Comparison of ENCODE assay signal across 14 cellular contexts in genomic region chr13:110327036-110327790, GRCh38. TPM values are rescaled to one million over a fixed set of nuclear protein-coding genes. Genes with fewer than 3 reads are reported as not detected.
DNase-seq lines count a peak whose midpoint lies in the region; ATAC-seq and FAIRE-seq lines count a peak whose summit lies in the region.
"Had no signal": no experiment of that assay in that cellular context is flagged by ENCODE, and none has a peak within 500 bp of the region (broad histone marks: within the 10 kb centered on the region; RNA-seq: fewer than 3 reads in every experiment).

No MANE protein-coding gene starts in this region.

- no peaks in the 10 kb centered on the region for H3K9me3 Mint-ChIP-seq in stimulated activated naive CD8-positive, alpha-beta T cell treated with anti-CD3 and anti-CD28 coated beads, Interleukin-15, amount 100 ng/mL, for 72 hours
- H3K9me3 Mint-ChIP-seq in naive thymus-derived CD4-positive, alpha-beta T cell: no peaks in the 10 kb centered on the region
- H3K9me3 Mint-ChIP-seq: activated T-cell treated with anti-CD3 and anti-CD28 coated beads, Interleukin-2, amount 50 U/mL, for 72 hours had no signal

- peak overlapping the region; percentile 48 to 75 for H3K27ac Mint-ChIP-seq in stimulated activated naive CD8-positive, alpha-beta T cell treated with anti-CD3 and anti-CD28 coated beads, Interleukin-15, amount 100 ng/mL, for 72 hours
- H3K27ac Mint-ChIP-seq in naive thymus-derived CD4-positive, alpha-beta T cell: no peak overlapping the region
- H3K27ac Mint-ChIP-seq: activated T-cell treated with anti-CD3 and anti-CD28 coated beads, Interleukin-2, amount 50 U/mL, for 72 hours had no signal

- H3K4me1 ChIP-seq in muscle layer of colon (ENCODE audit: insufficient read depth, low read length) (peaks cover 99% of the 10 kb centered on the region), aorta (ENCODE audit: control insufficient read depth in 1 of 2, insufficient read depth in 2 of 2, low read length in 2 of 2) (peaks cover 7 to 15% of the 10 kb centered on the region in 2 donors)
- no peaks in the 10 kb centered on the region for H3K4me1 ChIP-seq in naive thymus-derived CD4-positive, alpha-beta T cell (ENCODE audit: control insufficient read depth in 2 of 2, insufficient read depth in 2 of 2, low read length in 2 of 2)
- H3K4me1 ChIP-seq: colonic mucosa had no signal

- ATAC-seq in stimulated activated naive CD8-positive, alpha-beta T cell treated with anti-CD3 and anti-CD28 coated beads, Interleukin-15, amount 100 ng/mL, for 72 hours: no peak
- no peak for ATAC-seq in stimulated activated naive CD8-positive, alpha-beta T cell treated with anti-CD3 and anti-CD28 coated beads, Interleukin-15, Interleukin-2, amounts not matched to agents 100 U/mL and 50 U/mL, for 24 hours
- ATAC-seq in aorta (ENCODE audit: low FRiP score) (no peak), GM18520 (IDR thresholded peaks at IDR 0.05; ENCODE audit: unreplicated experiment) (no peak)
- no peak for ATAC-seq in naive thymus-derived CD4-positive, alpha-beta T cell
- ATAC-seq: activated T-cell treated with anti-CD3 and anti-CD28 coated beads, Interleukin-2, amount 50 U/mL, for 72 hours had no signal

- DNase-seq in stimulated activated naive CD8-positive, alpha-beta T cell treated with anti-CD3 and anti-CD28 coated beads, Interleukin-15, amount 100 ng/mL, for 72 hours: no peak
- no peak for DNase-seq in stimulated activated naive CD8-positive, alpha-beta T cell treated with anti-CD3 and anti-CD28 coated beads, Interleukin-15, Interleukin-2, amounts not matched to agents 100 U/mL and 50 U/mL, for 24 hours
- DNase-seq in aorta (no peak), middle frontal gyrus (ENCODE audit: extremely low spot score, low spot score) (no peak)
- DNase-seq in naive thymus-derived CD4-positive, alpha-beta T cell: no peak
- DNase-seq: activated T-cell treated with anti-CD3 and anti-CD28 coated beads, Interleukin-2, amount 50 U/mL, for 72 hours; AML-193; colonic mucosa; stimulated activated CD4-positive, alpha-beta T cell treated with anti-CD3 and anti-CD28 coated beads, Interleukin-4, amount 100 ng/mL, for 24 hours; testis had no signal

- peaks cover 0 to 3% (median 0%) of the 10 kb centered on the region in 5 donors for H3K36me3 Mint-ChIP-seq in naive thymus-derived CD4-positive, alpha-beta T cell

- H3K36me3 ChIP-seq in muscle layer of colon (ENCODE audit: insufficient read depth, low read length) (no peaks in the 10 kb centered on the region), aorta (ENCODE audit: control insufficient read depth in 1 of 2, insufficient read depth in 2 of 2, low read length in 1 of 2) (no peaks in the 10 kb centered on the region)
- no peaks in the 10 kb centered on the region for H3K36me3 ChIP-seq in naive thymus-derived CD4-positive, alpha-beta T cell (ENCODE audit: control insufficient read depth in 2 of 3, insufficient read depth in 3 of 3, low read length in 3 of 3)
- H3K36me3 ChIP-seq: colonic mucosa had no signal

- H3K9ac ChIP-seq in muscle layer of colon (ENCODE audit: low read length): no peak overlapping the region

- H3K4me3 ChIP-seq in muscle layer of colon (ENCODE audit: low read depth in 1 of 2, low read length in 2 of 2) (no peak overlapping the region), aorta (ENCODE audit: low read length in 2 of 2) (no peak overlapping the region)
- no peak overlapping the region for H3K4me3 ChIP-seq in naive thymus-derived CD4-positive, alpha-beta T cell (ENCODE audit: low read length)
- H3K4me3 ChIP-seq: colonic mucosa, testis had no signal

- no peaks in the 10 kb centered on the region for H3K4me1 Mint-ChIP-seq in stimulated activated naive CD8-positive, alpha-beta T cell treated with anti-CD3 and anti-CD28 coated beads, Interleukin-15, amount 100 ng/mL, for 72 hours
- H3K4me1 Mint-ChIP-seq in naive thymus-derived CD4-positive, alpha-beta T cell: no peaks in the 10 kb centered on the region

- POLR2A ChIA-PET in naive thymus-derived CD4-positive, alpha-beta T cell (lab: Charles Lee): no interaction called here

- no peaks in the 10 kb centered on the region for H3K9me3 ChIP-seq in muscle layer of colon (ENCODE audit: low read length)
- H3K9me3 ChIP-seq in aorta (ENCODE audit: control insufficient read depth, low read length): no peaks in the 10 kb centered on the region
- H3K9me3 ChIP-seq in naive thymus-derived CD4-positive, alpha-beta T cell (ENCODE audit: control insufficient read depth in 2 of 3, low read length in 3 of 3): no peaks in the 10 kb centered on the region
- H3K9me3 ChIP-seq: colonic mucosa, testis had no signal

- H3K27me3 ChIP-seq in muscle layer of colon (ENCODE audit: control insufficient read depth in 1 of 2, insufficient read depth in 2 of 2, low read length in 2 of 2) (no peaks in the 10 kb centered on the region), aorta (ENCODE audit: control insufficient read depth in 1 of 2, insufficient read depth in 2 of 2, low read length in 1 of 2) (no peaks in the 10 kb centered on the region)
- H3K27me3 ChIP-seq in naive thymus-derived CD4-positive, alpha-beta T cell (ENCODE audit: control insufficient read depth in 2 of 2, insufficient read depth in 2 of 2, low read length in 2 of 2): no peaks in the 10 kb centered on the region
- H3K27me3 ChIP-seq: colonic mucosa, testis had no signal

- H3K27ac ChIP-seq in muscle layer of colon (ENCODE audit: low read depth, low read length) (peak overlapping the region; percentile 47), aorta (ENCODE audit: low read depth in 1 of 2, low read length in 2 of 2) (peak overlapping the region; percentile 54 to 68)
- no peak overlapping the region for H3K27ac ChIP-seq in naive thymus-derived CD4-positive, alpha-beta T cell (ENCODE audit: low read depth, low read length)
- H3K27ac ChIP-seq: colonic mucosa, testis, VCaP had no signal

- CTCF ChIA-PET in naive thymus-derived CD4-positive, alpha-beta T cell (lab: Charles Lee): no interaction called here

- H3K4me3 Mint-ChIP-seq in stimulated activated naive CD8-positive, alpha-beta T cell treated with anti-CD3 and anti-CD28 coated beads, Interleukin-15, amount 100 ng/mL, for 72 hours: no peak overlapping the region
- no peak overlapping the region for H3K4me3 Mint-ChIP-seq in naive thymus-derived CD4-positive, alpha-beta T cell
- H3K4me3 Mint-ChIP-seq: activated T-cell treated with anti-CD3 and anti-CD28 coated beads, Interleukin-2, amount 50 U/mL, for 72 hours had no signal

- WGBS in aorta, 2 donors: 24 to 38% methylated on average over 8 of the region's 8 CpGs

- intact Hi-C loops in aorta (cut with DNase I): loop anchor here in 1 of 2 donors (5.0 kb wide), 1 partner anchor 85 kb away; no protein-coding TSS in a partner anchor
- intact Hi-C loops in naive thymus-derived CD4-positive, alpha-beta T cell (cut with micrococcal nuclease): no loop called here

- H3K27me3 Mint-ChIP-seq in stimulated activated naive CD8-positive, alpha-beta T cell treated with anti-CD3 and anti-CD28 coated beads, Interleukin-15, amount 100 ng/mL, for 72 hours: peaks cover 91% of the 10 kb centered on the region
- H3K27me3 Mint-ChIP-seq in naive thymus-derived CD4-positive, alpha-beta T cell: peaks cover 26 to 52% (median 46%) of the 10 kb centered on the region in 5 donors

- FAIRE-seq in endometrium (lab: Jason Lieb, UNC): peak; percentile 78

RNA-seq across cellular contexts. Expression of gene COL4A2, which starts 20.1 kb away (rescaled TPM):
- 1,000 to 10,000 TPM in 1 of 2 donors, 100 to 1,000 TPM in 1; 693 to 1,110 TPM for total RNA-seq in aorta
- 100 to 1,000 TPM; 117 to 670 TPM for polyA plus RNA-seq in aorta
- under 1 TPM in 1 of 5 experiments, not detected in 4; 0.05 TPM for total RNA-seq in naive thymus-derived CD4-positive, alpha-beta T cell
- not detected for polyA plus RNA-seq in naive thymus-derived CD4-positive, alpha-beta T cell
- total RNA-seq: activated T-cell treated with anti-CD3 and anti-CD28 coated beads, Interleukin-2, amount 50 U/mL, for 72 hours had no signal

RNA-seq across cellular contexts. Expression of gene COL4A1, which starts 20.3 kb away (rescaled TPM):
- 100 to 1,000 TPM; 564 to 910 TPM for total RNA-seq in aorta
- polyA plus RNA-seq in aorta: 100 to 1,000 TPM in 1 of 2 donors, 10 to 100 TPM in 1; 73.3 to 379 TPM
- under 1 TPM in 1 of 5 experiments, not detected in 4; 0.24 TPM for total RNA-seq in naive thymus-derived CD4-positive, alpha-beta T cell
- polyA plus RNA-seq in naive thymus-derived CD4-positive, alpha-beta T cell: not detected

Comparison
In these comparisons a context has a peak if more than half of its experiments do, and no peak if none do; other contexts are left out.
1. H3K27ac Mint-ChIP-seq: peak in stimulated activated naive CD8-positive, alpha-beta T cell treated with anti-CD3 and anti-CD28 coated beads, Interleukin-15, amount 100 ng/mL, for 72 hours (2 of 2); none in naive thymus-derived CD4-positive, alpha-beta T cell (0 of 9).
2. RNA of gene COL4A2, which starts 20.1 kb away (total RNA-seq): 693 to 1,110 TPM in aorta; 0.05 TPM in naive thymus-derived CD4-positive, alpha-beta T cell; every median in the first group is over 100 times any median in the second.
3. RNA of gene COL4A1, which starts 20.3 kb away (total RNA-seq): 564 to 910 TPM in aorta; 0.24 TPM in naive thymus-derived CD4-positive, alpha-beta T cell; every median in the first group is over 100 times any median in the second.